Comparison of ENCODE assay signal across 16 cellular contexts in the genomic region with DNA sequence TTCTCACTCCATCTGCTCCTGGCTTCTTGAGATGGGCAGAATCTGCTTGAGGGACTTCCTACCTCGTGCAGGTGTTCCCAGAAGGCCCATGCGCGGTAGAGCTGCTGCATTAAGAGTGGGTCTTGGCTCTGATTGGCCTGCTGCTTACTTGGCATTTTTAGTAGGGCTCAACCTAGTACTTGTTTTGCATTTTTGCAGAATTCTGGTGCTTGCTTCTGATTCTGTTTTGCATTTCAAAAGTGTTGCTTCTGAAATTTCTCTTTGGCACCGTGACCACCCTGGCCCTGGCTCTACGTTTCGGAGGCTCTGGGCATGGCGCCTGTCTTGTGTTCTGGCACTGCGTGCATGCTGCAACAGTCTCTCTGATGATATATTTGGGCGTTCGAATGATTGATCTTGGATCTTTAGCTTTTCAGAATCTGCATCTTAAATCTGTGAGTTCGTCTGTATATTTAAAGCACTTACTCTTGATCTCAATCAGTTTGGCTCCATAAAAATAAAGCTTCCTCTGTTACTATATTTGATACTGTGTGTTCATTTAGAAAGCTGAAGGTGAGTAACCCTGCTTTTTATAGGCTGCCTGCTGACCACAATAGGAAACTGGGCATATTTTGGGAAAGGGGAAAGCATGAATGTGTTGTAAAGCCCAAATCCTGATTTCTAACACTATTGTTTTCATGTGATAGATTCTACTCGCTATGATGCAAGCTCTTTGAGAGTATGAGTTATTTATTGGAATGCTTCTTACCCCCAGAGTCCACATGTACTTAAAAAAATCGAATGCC. TPM values are rescaled to one million over a fixed set of nuclear protein-coding genes. Genes with fewer than 3 reads are reported as not detected.
A peak's percentile ranks its signal among the peaks of the same experiment; 100 is the strongest.
DNase-seq lines count a peak whose midpoint lies in the region; ATAC-seq lines count a peak whose summit lies in the region.
"Had no signal": no experiment of that assay in that cellular context is flagged by ENCODE, and none has a peak within 500 bp of the region (broad histone marks: within the 10 kb centered on the region; RNA-seq: fewer than 3 reads in every experiment).

No MANE protein-coding gene starts in this region.

- no peak overlapping the region for H3K4me3 Mint-ChIP-seq in T-helper 2 cell treated with Interferon-gamma antibody and Interleukin-4, amounts not matched to agents 5 μg/mL and 100 μg/mL, for 36 hours
- H3K4me3 Mint-ChIP-seq: activated CD4-positive, alpha-beta memory T cell treated with anti-CD3 and anti-CD28 coated beads for 36 hours had no signal

- no peaks in the 10 kb centered on the region for H3K4me1 Mint-ChIP-seq in T-helper 2 cell treated with Interferon-gamma antibody and Interleukin-4, amounts not matched to agents 5 μg/mL and 100 μg/mL, for 36 hours (ENCODE audit: low read depth)

- H3K27ac Mint-ChIP-seq in T-helper 2 cell treated with Interferon-gamma antibody and Interleukin-4, amounts not matched to agents 5 μg/mL and 100 μg/mL, for 36 hours: no peak overlapping the region
- H3K27ac Mint-ChIP-seq: activated CD4-positive, alpha-beta memory T cell treated with anti-CD3 and anti-CD28 coated beads for 36 hours had no signal

- no peaks in the 10 kb centered on the region for H3K27me3 Mint-ChIP-seq in T-helper 2 cell treated with Interferon-gamma antibody and Interleukin-4, amounts not matched to agents 5 μg/mL and 100 μg/mL, for 36 hours (ENCODE audit: low read depth)
- H3K27me3 Mint-ChIP-seq: activated CD4-positive, alpha-beta memory T cell treated with anti-CD3 and anti-CD28 coated beads for 36 hours had no signal

- peak; percentile 16 for DNase-seq in activated effector memory CD4-positive, alpha-beta T cell treated with anti-CD3 and anti-CD28 coated beads, Interleukin-2, amount 50 U/mL, for 16 hours
- no peak for DNase-seq in activated effector memory CD4-positive, alpha-beta T cell treated with Interleukin-2 at 50 U/mL for 16 hours
- peak in 29 of 51 donors; percentile 18 to 82 (median 47) for DNase-seq in hypothalamus (lab: John Stamatoyannopoulos, UW)
- DNase-seq in HK-2 (ENCODE audit: unreplicated experiment): no peak
- DNase-seq in T-helper 2 cell treated with Interferon-gamma antibody and Interleukin-4, amounts not matched to agents 5 μg/mL and 100 μg/mL, for 36 hours (ENCODE audit: low spot score): no peak
- DNase-seq: activated CD4-positive, alpha-beta memory T cell treated with anti-CD3 and anti-CD28 coated beads for 36 hours; activated naive CD4-positive, alpha-beta T cell treated with Interleukin-2 at 50 U/mL for 16 hours; KG1; NCI-H2029 treated with DMSO at 0.1 percent for 48 hours; retina; T-helper 1 cell; tibial artery had no signal

- no peak for ATAC-seq in GM21528 (IDR thresholded peaks at IDR 0.05; ENCODE audit: low FRiP score, unreplicated experiment)

- H3K9me3 Mint-ChIP-seq in T-helper 2 cell treated with Interferon-gamma antibody and Interleukin-4, amounts not matched to agents 5 μg/mL and 100 μg/mL, for 36 hours: peaks cover 6% of the 10 kb centered on the region

- H3K27ac ChIP-seq in angular gyrus (ENCODE audit: low read depth, low read length): peak overlapping the region; percentile 68
- peak overlapping the region; percentile 65 for H3K27ac ChIP-seq in temporal lobe (ENCODE audit: low read depth, low read length)
- H3K27ac ChIP-seq: tibial artery had no signal

- H3K36me3 Mint-ChIP-seq in T-helper 2 cell treated with Interferon-gamma antibody and Interleukin-4, amounts not matched to agents 5 μg/mL and 100 μg/mL, for 36 hours (ENCODE audit: low read depth): no peaks in the 10 kb centered on the region
- H3K36me3 Mint-ChIP-seq: activated CD4-positive, alpha-beta memory T cell treated with anti-CD3 and anti-CD28 coated beads for 36 hours had no signal

RNA-seq across cellular contexts. Expression of a gene that starts 22.2 kb away (rescaled TPM):
- total RNA-seq in temporal lobe: 56.1 TPM
- total RNA-seq: OCI-LY7 had no signal

Comparison
In these comparisons a context has a peak if more than half of its experiments do, and no peak if none do; other contexts are left out.
1. DNase-seq: peak in activated effector memory CD4-positive, alpha-beta T cell treated with anti-CD3 and anti-CD28 coated beads, Interleukin-2, amount 50 U/mL, for 16 hours (single experiment) and hypothalamus (29 of 51); none in activated effector memory CD4-positive, alpha-beta T cell treated with Interleukin-2 at 50 U/mL for 16 hours (single experiment), HK-2 (single experiment) and T-helper 2 cell treated with Interferon-gamma antibody and Interleukin-4, amounts not matched to agents 5 μg/mL and 100 μg/mL, for 36 hours (single experiment).